8 cellular contexts compared by ENCODE assay signal in the genomic region with DNA sequence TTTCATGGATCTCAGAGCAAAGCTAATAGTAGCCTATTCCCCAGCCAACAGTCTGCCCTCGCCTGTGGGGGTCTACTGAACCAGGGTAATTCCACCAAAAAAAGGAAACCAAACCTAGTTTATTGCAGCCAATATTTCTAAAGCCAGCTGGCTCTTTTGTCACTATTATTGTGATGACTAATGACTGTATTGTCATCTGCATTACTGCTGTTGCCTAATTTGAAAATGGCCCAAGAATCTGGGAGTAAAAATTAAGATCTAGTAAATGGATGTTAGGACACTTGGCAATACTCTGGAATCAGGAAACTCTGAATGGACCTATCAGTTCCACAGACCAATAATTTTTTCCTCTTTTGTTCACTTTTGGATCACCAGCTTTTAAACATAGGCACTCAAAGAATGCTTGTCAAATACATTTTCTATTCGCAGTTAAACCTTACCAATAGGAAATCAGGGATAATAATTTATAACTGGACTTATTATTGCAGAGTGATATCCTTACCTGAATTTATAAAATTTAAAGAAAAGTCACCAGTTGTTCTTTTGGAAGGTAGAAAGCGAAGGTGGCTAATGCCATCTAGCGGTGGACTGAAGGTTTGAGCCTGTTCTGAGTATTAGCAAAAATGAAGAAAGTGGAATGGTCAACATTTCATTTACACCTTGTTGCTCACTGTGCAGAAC.
DNase-seq lines count a peak whose midpoint lies in the region; ATAC-seq and TF ChIP-seq lines count a peak whose summit lies in the region.

No MANE protein-coding gene starts in this region.

- peaks cover 3% of the 10 kb centered on the region; the same call in 1 of the 2 replicates for H4K20me1 ChIP-seq in OCI-LY3 (ENCODE audit: insufficient read depth, low read length)

- H3K27ac ChIP-seq in HL-60 (replicated peaks) (0 out of 2 replicates have a peak overlapping the region, but pooled peaks have one; percentile 7), OCI-LY3 (ENCODE audit: low read length) (peak overlapping the region; percentile 38)

- in situ Hi-C loops in astrocyte of the spinal cord (cut with HindIII; ENCODE audit: low sequenced_read_pairs), result no loop called here

- no peak overlapping the region for H2AFZ ChIP-seq in OCI-LY3 (ENCODE audit: low read depth, low read length)

- H3K27me3 ChIP-seq in HL-60 (ENCODE audit: insufficient read depth, poor library complexity, severe bottlenecking) (no peaks in the 10 kb centered on the region), OCI-LY3 (ENCODE audit: low read depth, low read length) (no peaks in the 10 kb centered on the region)

- peaks cover 43% of the 10 kb centered on the region for H3K79me2 ChIP-seq in OCI-LY3 (ENCODE audit: low read length)

- H3K9me3 ChIP-seq in OCI-LY3 (ENCODE audit: insufficient read depth, low read length), result no peaks in the 10 kb centered on the region

- H3K4me2 ChIP-seq in OCI-LY3 (ENCODE audit: low read length), result no peak overlapping the region

- ATAC-seq in HG03378 (IDR thresholded peaks at IDR 0.05; ENCODE audit: unreplicated experiment) (no peak), GM18909 (IDR thresholded peaks at IDR 0.05; ENCODE audit: poor library complexity, unreplicated experiment) (no peak)

- no peak overlapping the region for H3K9ac ChIP-seq in OCI-LY3 (ENCODE audit: low read length)

- 0 out of 2 replicates have a peak, but pooled peaks cover 3% of the 10 kb centered on the region for H3K4me1 ChIP-seq in OCI-LY3 (ENCODE audit: low read length)

- H3K4me3 ChIP-seq in HL-60 (replicated peaks; ENCODE audit: insufficient read depth, low read length) (no peak overlapping the region), OCI-LY3 (ENCODE audit: low read length) (no peak overlapping the region), astrocyte of the spinal cord (ENCODE audit: low read depth, low read length) (no peak overlapping the region)

- peak; percentile 75 for DNase-seq in DMS53 (lab: John Stamatoyannopoulos, UW)
- DNase-seq in HL-60 (ENCODE audit: low read depth in 1 of 2, low spot score in 1 of 2), result peak in 1 of 2 experiments; percentile 35
- DNase-seq in astrocyte of the spinal cord (ENCODE audit: low read depth, low spot score), result peak; percentile 40
- DNase-seq in iPS-NIHi7 (ENCODE audit: extremely low spot score), result peak; percentile 39
- DNase-seq in stimulated activated CD4-positive, alpha-beta T cell treated with anti-CD3 and anti-CD28 coated beads, Interleukin-2, amount 100 ng/mL, for 24 hours, result peak; percentile 39 to 47

- TF ChIP-seq CTCF in HL-60 (IDR thresholded peaks at IDR 0.05; ENCODE audit: insufficient read depth, low read length), result peak; percentile 68
- TF ChIP-seq CTCF in OCI-LY3 (IDR thresholded peaks at IDR 0.05; ENCODE audit: low read depth, low read length), result peak; percentile 82
- TF ChIP-seq CTCF in astrocyte of the spinal cord (IDR thresholded peaks at IDR 0.05; ENCODE audit: low read depth, low read length), result peak; percentile 85

- H3K36me3 ChIP-seq in OCI-LY3 (replicated peaks; ENCODE audit: low read depth, low read length), result peaks cover 67% of the 10 kb centered on the region
